Comparison of ENCODE assay signal across 31 cellular contexts in the genomic region with DNA sequence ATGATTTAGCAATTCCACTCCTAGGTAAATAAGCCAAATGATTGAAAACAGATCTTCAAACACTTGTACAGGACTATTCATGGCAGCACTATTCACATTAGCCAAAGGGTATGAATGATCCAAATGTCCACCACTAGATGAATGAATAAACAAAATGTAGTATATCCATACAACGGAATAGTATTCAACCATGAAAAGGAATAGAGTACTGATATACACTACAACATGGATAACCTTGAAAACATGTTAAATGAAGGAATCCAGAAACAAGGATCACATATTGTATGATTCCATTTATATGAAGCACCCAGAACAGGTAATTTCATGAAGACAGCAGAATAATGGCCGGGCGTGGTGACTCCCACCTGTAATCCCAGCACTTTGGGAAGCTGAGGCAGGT.
A peak's percentile ranks its signal among the peaks of the same experiment; 100 is the strongest.
DNase-seq lines count a peak whose midpoint lies in the region; TF ChIP-seq lines count a peak whose summit lies in the region.
"Had no signal": no experiment of that assay in that cellular context is flagged by ENCODE, and none has a peak within 500 bp of the region (broad histone marks: within the 10 kb centered on the region; RNA-seq: fewer than 3 reads in every experiment).

No MANE protein-coding gene starts in this region.

- H3K27ac ChIP-seq in HEK293 (ENCODE audit: extremely low read depth, low read depth, low read length), result no peak overlapping the region
- H3K27ac ChIP-seq: 22Rv1; A549; BLaER1; BLaER1 treated with 17β-estradiol and CSF1 and Interleukin-3, amounts not matched to agents 10 nM and 100 nM; C4-2B had no signal

- CTCF ChIA-PET in HEK293 (lab: Yijun Ruan, JAX), result no interaction called here

- H3K9me3 ChIP-seq in HEK293 (ENCODE audit: control insufficient read depth, insufficient read depth, low read depth, low read length), result no peaks in the 10 kb centered on the region
- H3K9me3 ChIP-seq: A549; BE2C; BLaER1; BLaER1 treated with 17β-estradiol and CSF1 and Interleukin-3, amounts not matched to agents 10 nM and 100 nM; Caco-2 had no signal

- H3K4me3 ChIP-seq in HEK293 (ENCODE audit: low read depth, low read length), result no peak overlapping the region
- H3K4me3 ChIP-seq: A549; BLaER1; BLaER1 treated with 17β-estradiol and CSF1 and Interleukin-3, amounts not matched to agents 10 nM and 100 nM had no signal

- DNase-seq in posterior vena cava (ENCODE audit: low spot score), result peak; percentile 30
- no peak for DNase-seq in activated CD4-positive, CD25-positive, alpha-beta regulatory T cell treated with anti-CD3 and anti-CD28 coated beads, Interleukin-2, amount 50 U/mL, for 72 hours
- DNase-seq in activated T-cell treated with anti-CD3 and anti-CD28 coated beads, Interleukin-2, amount 50 U/mL, for 24 hours, result no peak
- DNase-seq: 8988T; ACHN; AML-193; BE2C; C1 segment of cervical spinal cord; Caco-2; Calu3; CD4-positive, alpha-beta memory T cell; CD4-positive, alpha-beta T cell; CD4-positive, CD25-positive, alpha-beta regulatory T cell; CD8-positive, alpha-beta memory T cell; CD8-positive, alpha-beta T cell; COR-L47; DMS 273 treated with DMSO at 0.1 percent for 48 hours; DMS153; DMS53; DMS79; DMS79 treated with DMSO at 0.1 percent for 48 hours; DND-41; EL had no signal

- no peak overlapping the region for H3K27ac Mint-ChIP-seq in activated T-cell treated with anti-CD3 and anti-CD28 coated beads, Interleukin-2, amount 50 U/mL, for 24 hours
- H3K27ac Mint-ChIP-seq: B cell; CD14-positive monocyte; CD4-positive, alpha-beta memory T cell; CD4-positive, alpha-beta T cell; CD4-positive, CD25-positive, alpha-beta regulatory T cell; CD8-positive, alpha-beta memory T cell; CD8-positive, alpha-beta T cell had no signal

- intact Hi-C loops in posterior vena cava (cut with DNase I), result loop anchor here in 1 of 2 donors (5.0 kb wide), 1 partner anchor 1147 kb away; no protein-coding TSS in a partner anchor

- H3K4me1 Mint-ChIP-seq in activated T-cell treated with anti-CD3 and anti-CD28 coated beads, Interleukin-2, amount 50 U/mL, for 24 hours (ENCODE audit: low read depth), result no peaks in the 10 kb centered on the region
- H3K4me1 Mint-ChIP-seq: B cell; CD14-positive monocyte; CD4-positive, alpha-beta memory T cell; CD4-positive, CD25-positive, alpha-beta regulatory T cell; CD8-positive, alpha-beta memory T cell had no signal

- no peaks in the 10 kb centered on the region for H3K36me3 ChIP-seq in HEK293 (ENCODE audit: control insufficient read depth in 2 of 2, insufficient read depth in 1 of 2, low read length in 2 of 2)
- H3K36me3 ChIP-seq: BE2C; BLaER1; BLaER1 treated with 17β-estradiol and CSF1 and Interleukin-3, amounts not matched to agents 10 nM and 100 nM had no signal

- no peaks in the 10 kb centered on the region for H3K4me1 ChIP-seq in HEK293 (ENCODE audit: control insufficient read depth, insufficient read depth, low read length)
- H3K4me1 ChIP-seq: A549; BE2C; BLaER1; BLaER1 treated with 17β-estradiol and CSF1 and Interleukin-3, amounts not matched to agents 10 nM and 100 nM; Caco-2 had no signal

- no peak for TF ChIP-seq CTCF in HEK293 (tag by site-specific recombination; IDR thresholded peaks at IDR 0.05)

- H3K36me3 Mint-ChIP-seq in activated T-cell treated with anti-CD3 and anti-CD28 coated beads, Interleukin-2, amount 50 U/mL, for 24 hours (ENCODE audit: low read depth), result no peaks in the 10 kb centered on the region
- H3K36me3 Mint-ChIP-seq: CD14-positive monocyte; CD4-positive, alpha-beta memory T cell; CD4-positive, CD25-positive, alpha-beta regulatory T cell; CD8-positive, alpha-beta memory T cell; CD8-positive, alpha-beta T cell had no signal

- H3K9me3 Mint-ChIP-seq in activated T-cell treated with anti-CD3 and anti-CD28 coated beads, Interleukin-2, amount 50 U/mL, for 24 hours, result no peaks in the 10 kb centered on the region
- H3K9me3 Mint-ChIP-seq: CD14-positive monocyte; CD4-positive, alpha-beta memory T cell; CD4-positive, alpha-beta T cell; CD4-positive, CD25-positive, alpha-beta regulatory T cell; CD8-positive, alpha-beta memory T cell; CD8-positive, alpha-beta T cell had no signal

- no peak overlapping the region for H3K4me3 Mint-ChIP-seq in activated T-cell treated with anti-CD3 and anti-CD28 coated beads, Interleukin-2, amount 50 U/mL, for 24 hours
- H3K4me3 Mint-ChIP-seq: B cell; CD14-positive monocyte; CD4-positive, alpha-beta memory T cell; CD4-positive, alpha-beta T cell; CD4-positive, CD25-positive, alpha-beta regulatory T cell; CD8-positive, alpha-beta memory T cell; CD8-positive, alpha-beta T cell had no signal

- POLR2A ChIA-PET in HEK293 (lab: Yijun Ruan, JAX), result no interaction called here

- peaks cover 23% of the 10 kb centered on the region for H3K27me3 Mint-ChIP-seq in activated T-cell treated with anti-CD3 and anti-CD28 coated beads, Interleukin-2, amount 50 U/mL, for 24 hours

TF ChIP-seq in HEK293, 187 proteins besides CTCF, POLR2A, EP300 and RAD21:
- TF ChIP-seq ZNF146 (tag by site-specific recombination; IDR thresholded peaks at IDR 0.05), result peak; percentile 95
- TF ChIP-seq ZNF707 (tag by site-specific recombination; IDR thresholded peaks at IDR 0.05), result no peak
